1 cellular context compared by ENCODE assay signal in genomic region chr14:93333631-93334095, GRCh38.
TF ChIP-seq lines count a peak whose summit lies in the region.

No MANE protein-coding gene starts in this region.

TF ChIP-seq in HepG2, 621 proteins besides CTCF, POLR2A, EP300 and RAD21 (continued from another document):
- TF ChIP-seq ZNF724P (CRISPR knock-in tag; IDR thresholded peaks at IDR 0.05; ENCODE audit: borderline replicate concordance): no peak
- TF ChIP-seq LRRFIP1 (CRISPR knock-in tag; conservative IDR thresholded peaks at IDR 0.05): no peak
- TF ChIP-seq ZNF552 (CRISPR knock-in tag; IDR thresholded peaks at IDR 0.05; ENCODE audit: borderline replicate concordance): 0 out of 2 replicates have a peak, but pooled peaks have one; percentile 1
- no peak for TF ChIP-seq HOXA3 (CRISPR knock-in tag; IDR thresholded peaks at IDR 0.05)
- TF ChIP-seq USF2 (IDR thresholded peaks at IDR 0.05; ENCODE audit: low read depth, low read length): no peak
- TF ChIP-seq USF2 (CRISPR knock-in tag; IDR thresholded peaks at IDR 0.05; ENCODE audit: borderline replicate concordance): no peak
- TF ChIP-seq MIXL1 (CRISPR knock-in tag; IDR thresholded peaks at IDR 0.05): no peak
- TF ChIP-seq POGK (CRISPR knock-in tag; conservative IDR thresholded peaks at IDR 0.05): no peak
- no peak for TF ChIP-seq ZNF570 (CRISPR knock-in tag; IDR thresholded peaks at IDR 0.05; ENCODE audit: borderline replicate concordance)
- TF ChIP-seq MNT (IDR thresholded peaks at IDR 0.05): no peak
